ENCODE assay signal across 9 cellular contexts in genomic region chr3:23762214-23763039, GRCh38. TPM values are rescaled to one million over a fixed set of nuclear protein-coding genes. Genes with fewer than 3 reads are reported as not detected.
A peak's percentile ranks its signal among the peaks of the same experiment; 100 is the strongest.
DNase-seq lines count a peak whose midpoint lies in the region; ATAC-seq, FAIRE-seq and TF ChIP-seq lines count a peak whose summit lies in the region.
"Had no signal": no experiment of that assay in that cellular context is flagged by ENCODE, and none has a peak within 500 bp of the region (broad histone marks: within the 10 kb centered on the region; RNA-seq: fewer than 3 reads in every experiment).

No MANE protein-coding gene starts in this region.

- no peaks in the 10 kb centered on the region for H3K9me3 ChIP-seq in left ventricle myocardium inferior (replicated peaks)
- no peaks in the 10 kb centered on the region for H3K9me3 ChIP-seq in thyroid gland

- H3K4me3 ChIP-seq in left ventricle myocardium inferior (peak overlapping the region; percentile 51), thyroid gland (replicated peaks in 1 of 3) (no peak overlapping the region)

- WGBS in thyroid gland, 2 donors: 77 to 79% methylated on average over 11 of the region's 11 CpGs

- peaks cover 6% of the 10 kb centered on the region for H3K4me1 ChIP-seq in left ventricle myocardium inferior
- H3K4me1 ChIP-seq in thyroid gland: no peaks in the 10 kb centered on the region

- H3K9me3 Mint-ChIP-seq in endothelial cell (ENCODE audit: unreplicated experiment): no peaks in the 10 kb centered on the region
- H3K9me3 Mint-ChIP-seq: dendritic cell treated with granulocyte-macrophage colony-stimulating factor and Interleukin-4, amounts not matched to agents 40 ng/mL and 50 ng/mL, for 4 days had no signal

- no peak for FAIRE-seq in frontal cortex (lab: Jason Lieb, UNC)

- ATAC-seq in GM21360 (IDR thresholded peaks at IDR 0.05; ENCODE audit: unreplicated experiment) (peak; percentile 77), HG03520 (IDR thresholded peaks at IDR 0.05; ENCODE audit: unreplicated experiment) (peak; percentile 89)

- H3K27me3 Mint-ChIP-seq in endothelial cell (ENCODE audit: unreplicated experiment): no peaks in the 10 kb centered on the region

- TF ChIP-seq CTCF in left ventricle myocardium inferior (IDR thresholded peaks at IDR 0.05; ENCODE audit: borderline replicate concordance) (no peak), endothelial cell (IDR thresholded peaks at IDR 0.05; ENCODE audit: unreplicated experiment) (no peak), thyroid gland (IDR thresholded peaks at IDR 0.05) (no peak)

- no peak for TF ChIP-seq POLR2A in thyroid gland (IDR thresholded peaks at IDR 0.05)

- H3K27ac ChIP-seq in left ventricle myocardium inferior (replicated peaks) (peak overlapping the region; percentile 64), thyroid gland (no peak overlapping the region)

- no peak overlapping the region for H3K4me3 Mint-ChIP-seq in endothelial cell (ENCODE audit: unreplicated experiment)
- H3K4me3 Mint-ChIP-seq: dendritic cell treated with granulocyte-macrophage colony-stimulating factor and Interleukin-4, amounts not matched to agents 40 ng/mL and 50 ng/mL, for 4 days had no signal

- intact Hi-C loops in left ventricle myocardium inferior (cut with micrococcal nuclease): no loop called here
- intact Hi-C loops in thyroid gland (cut with DNase I): no loop called here

- peak; percentile 55 for DNase-seq in EH (ENCODE audit: low read depth)
- DNase-seq in left ventricle myocardium inferior: no peak
- no peak for DNase-seq in DMS114 treated with DMSO at 0.1 percent for 48 hours (lab: John Stamatoyannopoulos, UW; ENCODE audit: unreplicated experiment)
- no peak for DNase-seq in endothelial cell (ENCODE audit: low spot score)
- DNase-seq in frontal cortex (ENCODE audit: low spot score in 2 of 2): no peak
- DNase-seq in thyroid gland: no peak

- H3K36me3 Mint-ChIP-seq in endothelial cell (ENCODE audit: low read depth, unreplicated experiment): no peaks in the 10 kb centered on the region

- H3K27me3 ChIP-seq in left ventricle myocardium inferior (ENCODE audit: low read depth) (no peaks in the 10 kb centered on the region), thyroid gland (no peaks in the 10 kb centered on the region)

- no peak overlapping the region for H3K27ac Mint-ChIP-seq in endothelial cell (ENCODE audit: unreplicated experiment)
- H3K27ac Mint-ChIP-seq: dendritic cell treated with granulocyte-macrophage colony-stimulating factor and Interleukin-4, amounts not matched to agents 40 ng/mL and 50 ng/mL, for 4 days had no signal

- H3K4me1 Mint-ChIP-seq in endothelial cell (ENCODE audit: unreplicated experiment): peaks cover 22% of the 10 kb centered on the region

- H3K36me3 ChIP-seq in left ventricle myocardium inferior (no peaks in the 10 kb centered on the region), thyroid gland (no peaks in the 10 kb centered on the region)

RNA-seq across cellular contexts. Expression of gene UBE2E1, which starts 43.3 kb away (rescaled TPM):
- 65.0 TPM for total RNA-seq in left ventricle myocardium inferior
- 129 TPM for total RNA-seq in endothelial cell (ENCODE audit: unreplicated experiment)
- 112 TPM for total RNA-seq in frontal cortex
- total RNA-seq in thyroid gland: 10 to 100 TPM; 61.6 to 88.4 (median 79.6) TPM
